Comparison of ENCODE assay signal across 3 cellular contexts in genomic region chr19:4950650-4951049, GRCh38. TPM values are rescaled to one million over a fixed set of nuclear protein-coding genes. Genes with fewer than 3 reads are reported as not detected.
"Had no signal": no experiment of that assay in that cellular context is flagged by ENCODE, and none has a peak within 500 bp of the region (broad histone marks: within the 10 kb centered on the region; RNA-seq: fewer than 3 reads in every experiment).

No MANE protein-coding gene starts in this region.

RNA-seq across cellular contexts. Expression of gene ARRDC5, which starts 48.0 kb away (rescaled TPM):
- total RNA-seq: K562, M059J, SJCRH30 had no signal
